27 cellular contexts compared by ENCODE assay signal in the genomic region with DNA sequence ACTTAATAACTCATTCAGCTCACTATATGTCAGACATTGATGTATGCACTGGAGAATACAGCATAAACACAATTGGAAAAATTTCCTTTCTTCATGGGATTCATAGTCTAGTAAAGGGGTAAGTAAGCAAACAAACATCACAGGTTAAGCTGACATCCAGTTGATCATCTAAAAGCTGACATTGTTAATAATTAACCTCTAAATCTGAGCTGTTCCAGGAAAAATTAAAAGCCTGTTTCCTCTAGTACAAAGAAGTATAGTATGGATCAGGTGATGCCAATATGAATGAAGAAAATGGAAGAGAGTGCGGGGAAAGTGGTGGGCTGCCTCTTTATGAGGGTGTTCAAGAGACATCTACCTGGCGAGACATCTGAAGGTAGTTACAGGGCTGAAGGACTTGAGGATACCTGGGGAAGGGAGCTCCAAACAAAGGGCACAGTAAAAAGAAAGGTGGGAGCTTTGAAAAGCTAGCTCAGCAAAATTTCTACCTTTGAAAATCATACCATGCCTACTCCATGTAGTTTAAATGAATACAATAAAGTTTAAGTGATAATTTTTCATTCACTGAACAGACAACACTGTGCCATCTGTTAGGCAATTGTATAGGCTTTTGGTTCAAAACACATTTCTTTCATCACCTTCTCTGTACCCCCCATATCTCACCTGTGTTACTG.
"Had no signal": no experiment of that assay in that cellular context is flagged by ENCODE, and none has a peak within 500 bp of the region (broad histone marks: within the 10 kb centered on the region; RNA-seq: fewer than 3 reads in every experiment).

No MANE protein-coding gene starts in this region.

- H3K27ac ChIP-seq: brain microvascular endothelial cell, SJCRH30, SK-N-MC had no signal

- ATAC-seq: activated CD8-positive, alpha-beta T cell treated with anti-CD3 and anti-CD28 coated beads for 36 hours; Panc1 had no signal

- DNase-seq: activated CD4-positive, alpha-beta T cell treated with anti-CD3 and anti-CD28 coated beads, Interleukin-2, amount 10 ng/mL, durations not matched to agents 24 days and 14 days; activated CD4-positive, alpha-beta T cell treated with anti-CD3 and anti-CD28 coated beads, Interleukin-2, amount 50 U/mL, for 4 hours; activated CD8-positive, alpha-beta T cell treated with anti-CD3 and anti-CD28 coated beads for 36 hours; activated effector memory CD4-positive, alpha-beta T cell treated with Interleukin-2 at 50 U/mL for 16 hours; activated naive CD4-positive, alpha-beta T cell treated with anti-CD3 and anti-CD28 coated beads, Interleukin-2, amount 10 ng/mL, durations not matched to agents 7 days and 5 days; activated naive CD8-positive, alpha-beta T cell treated with anti-CD3 and anti-CD28 coated beads for 36 hours; activated T-cell treated with anti-CD3 and anti-CD28 coated beads, Interleukin-2, amount 50 U/mL, for 1 hour; amniotic stem cell; aorta; brain microvascular endothelial cell; central memory CD4-positive, alpha-beta T cell; Kasumi-1; KG1; MG63; MV-4-11; NCI-H1092; NCI-H1436 treated with DMSO at 0.1 percent for 48 hours; NCI-H1694 treated with DMSO at 0.1 percent for 48 hours; NCI-H2029; NCI-H2107; NCI-H510A; NCI-H526; SHP77; SJCRH30; T1000 had no signal

- H3K4me1 ChIP-seq: SJCRH30 had no signal

- H3K9me3 ChIP-seq: MG63, SJCRH30 had no signal

- H3K4me3 ChIP-seq: MG63, SJCRH30, SK-N-MC had no signal
